Comparison of ENCODE assay signal across 17 cellular contexts in the genomic region with DNA sequence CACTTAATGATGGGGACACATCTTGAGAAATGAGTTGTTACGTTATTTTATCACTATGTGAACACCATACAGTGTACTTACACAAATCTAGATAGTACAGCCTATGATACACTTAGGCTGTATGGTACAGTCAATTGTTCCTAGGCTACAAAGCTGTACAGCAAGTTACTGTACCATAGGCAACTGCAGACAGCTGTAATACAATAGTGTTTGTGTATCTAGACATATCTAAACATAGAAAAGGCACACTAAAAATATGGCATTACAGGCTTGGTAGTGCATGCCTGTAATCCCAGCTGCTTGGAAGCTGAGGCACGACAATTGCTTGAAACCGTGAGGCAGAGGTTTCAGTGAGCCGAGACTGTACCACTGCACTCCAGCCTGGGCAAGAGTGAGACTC. TPM values are rescaled to one million over a fixed set of nuclear protein-coding genes. Genes with fewer than 3 reads are reported as not detected.
DNase-seq lines count a peak whose midpoint lies in the region; ATAC-seq, FAIRE-seq and TF ChIP-seq lines count a peak whose summit lies in the region.
"Had no signal": no experiment of that assay in that cellular context is flagged by ENCODE, and none has a peak within 500 bp of the region (broad histone marks: within the 10 kb centered on the region; RNA-seq: fewer than 3 reads in every experiment).

No MANE protein-coding gene starts in this region.

- H3F3A ChIP-seq in PC-3 (ENCODE audit: low read length, unreplicated experiment): peaks cover 11% of the 10 kb centered on the region

- no peak for TF ChIP-seq CTCF in PC-3 (conservative IDR thresholded peaks at IDR 0.05; ENCODE audit: low read depth, low read length)
- no peak for TF ChIP-seq CTCF in psoas muscle (IDR thresholded peaks at IDR 0.05)
- no peak for TF ChIP-seq CTCF in sigmoid colon (IDR thresholded peaks at IDR 0.05)

- H3K27ac ChIP-seq in PC-3 (ENCODE audit: low read length) (peak overlapping the region; percentile 98), esophagus (ENCODE audit: low read depth in 2 of 2, low read length in 1 of 2) (peak overlapping the region; percentile 31 to 50), psoas muscle (peak overlapping the region; percentile 94), sigmoid colon (no peak overlapping the region)

- H3K27me3 ChIP-seq in PC-3 (ENCODE audit: low read length) (no peaks in the 10 kb centered on the region), esophagus (ENCODE audit: control insufficient read depth in 1 of 2, insufficient read depth in 2 of 2, low read length in 2 of 2) (no peaks in the 10 kb centered on the region), psoas muscle (ENCODE audit: insufficient read depth in 3 of 3, low read length in 2 of 3) (no peaks in the 10 kb centered on the region), sigmoid colon (no peaks in the 10 kb centered on the region)

- intact Hi-C loops in PC-3 (cut with micrococcal nuclease) (loop anchor here (1.0 kb wide), 1 partner anchor 10 kb away; no protein-coding TSS in a partner anchor), psoas muscle (cut with DNase I) (loop anchor here (2.0 to 5.0 kb wide), 2 partner anchors 27 to 60 kb away; no protein-coding TSS in a partner anchor), sigmoid colon (cut with DNase I) (no loop called here)
- intact Hi-C loops in activated naive CD4-positive, alpha-beta T cell treated with anti-CD3 and anti-CD28 coated beads for 36 hours (cut with micrococcal nuclease): no loop called here

- H3K9ac ChIP-seq in PC-3 (ENCODE audit: low read length): peak overlapping the region; percentile 75

- no peaks in the 10 kb centered on the region for H4K20me1 ChIP-seq in PC-3 (ENCODE audit: low read length)

- FAIRE-seq in GM19239 (lab: Jason Lieb, UNC): peak; percentile 45
- FAIRE-seq: urothelium cell line had no signal

- TF ChIP-seq POLR2A in sigmoid colon (IDR thresholded peaks at IDR 0.05): no peak

- POLR2A ChIA-PET in PC-3 (lab: Charles Lee; ENCODE audit: unreplicated experiment): no interaction called here

- BruUV-seq in PC-3 (replicated peaks; lab: Mats Ljungman, UMichigan): no TSS peak

- no peaks in the 10 kb centered on the region for H3K9me2 ChIP-seq in PC-3 (replicated peaks; ENCODE audit: low read length)

- peaks cover 80% of the 10 kb centered on the region for H3K79me2 ChIP-seq in PC-3 (ENCODE audit: low read length)

- H3K36me3 ChIP-seq in PC-3 (ENCODE audit: low read depth, low read length) (no peaks in the 10 kb centered on the region; the same call in 1 of the 2 replicates), esophagus (ENCODE audit: control insufficient read depth in 2 of 2, insufficient read depth in 2 of 2, low read length in 1 of 2) (no peaks in the 10 kb centered on the region), psoas muscle (ENCODE audit: insufficient read depth in 1 of 2, low read depth in 1 of 2) (no peaks in the 10 kb centered on the region), sigmoid colon (no peaks in the 10 kb centered on the region)

- ATAC-seq in PC-3 (no peak), psoas muscle (peak; percentile 81 to 85 (median 84))
- ATAC-seq: natural killer cell had no signal

- WGBS in esophagus, 2 donors: 77 to 81% methylated on average over 4 of the region's 4 CpGs
- 33 to 35% (median 34%) methylated on average over 4 of the region's 4 CpGs for WGBS in psoas muscle, 3 donors
- WGBS in sigmoid colon, 2 donors: 88% methylated on average over 4 of the region's 4 CpGs

- DNase-seq in GM19239 (ENCODE audit: insufficient read length, low spot score) (no peak), PC-3 (no peak), psoas muscle (peak in 1 of 2 donors; percentile 64), sigmoid colon (no peak), inferior parietal cortex (ENCODE audit: extremely low spot score) (no peak)
- DNase-seq in activated naive CD4-positive, alpha-beta T cell treated with anti-CD3 and anti-CD28 coated beads for 36 hours: no peak
- DNase-seq: activated CD4-positive, alpha-beta T cell treated with anti-CD3 and anti-CD28 coated beads, Interleukin-2, amount 50 U/mL, for 4 hours; anterior cingulate cortex; EL; hypothalamus; IMR-90; natural killer cell; NCI-H1092 treated with DMSO at 0.1 percent for 48 hours; retina; stimulated activated CD4-positive, alpha-beta T cell treated with anti-CD3 and anti-CD28 coated beads, Interleukin-4, amount 100 ng/mL, for 1 hour had no signal

- peaks cover 68% of the 10 kb centered on the region for H3K4me1 ChIP-seq in PC-3 (ENCODE audit: insufficient read depth, low read length)
- H3K4me1 ChIP-seq in esophagus (ENCODE audit: control insufficient read depth in 2 of 2, insufficient read depth in 2 of 2, low read length in 1 of 2): no peaks in the 10 kb centered on the region
- peaks cover 66% of the 10 kb centered on the region for H3K4me1 ChIP-seq in psoas muscle
- peaks cover 0 to 41% (median 34%) of the 10 kb centered on the region in 4 donors for H3K4me1 ChIP-seq in sigmoid colon

- H3K4me3 ChIP-seq in PC-3 (ENCODE audit: low read length) (peak overlapping the region; percentile 54), esophagus (ENCODE audit: low read depth in 1 of 2, low read length in 2 of 2) (no peak overlapping the region), psoas muscle (peak overlapping the region; percentile 52), sigmoid colon (no peak overlapping the region)

- no peak overlapping the region for H2AFZ ChIP-seq in PC-3 (ENCODE audit: low read length)

- no peaks in the 10 kb centered on the region for H3K36me3 Mint-ChIP-seq in activated naive CD4-positive, alpha-beta T cell treated with anti-CD3 and anti-CD28 coated beads for 36 hours (ENCODE audit: low read depth)
- H3K36me3 Mint-ChIP-seq: natural killer cell had no signal

- no peak overlapping the region for H3K27ac Mint-ChIP-seq in activated naive CD4-positive, alpha-beta T cell treated with anti-CD3 and anti-CD28 coated beads for 36 hours
- H3K27ac Mint-ChIP-seq: natural killer cell had no signal

- CTCF ChIA-PET in PC-3 (lab: Charles Lee): no interaction called here
- CTCF ChIA-PET in activated naive CD4-positive, alpha-beta T cell treated with anti-CD3 and anti-CD28 coated beads for 36 hours (lab: Charles Lee): interaction anchor here (0.5 kb wide), 1 partner anchor 795 kb away, joined by 3 read pairs; no protein-coding TSS in a partner anchor

- H3K4me1 Mint-ChIP-seq in activated naive CD4-positive, alpha-beta T cell treated with anti-CD3 and anti-CD28 coated beads for 36 hours (ENCODE audit: low read depth): peaks cover 17% of the 10 kb centered on the region

- H3K9me3 Mint-ChIP-seq in activated naive CD4-positive, alpha-beta T cell treated with anti-CD3 and anti-CD28 coated beads for 36 hours: no peaks in the 10 kb centered on the region
- H3K9me3 Mint-ChIP-seq: natural killer cell had no signal

- no peak overlapping the region for H3K4me3 Mint-ChIP-seq in activated naive CD4-positive, alpha-beta T cell treated with anti-CD3 and anti-CD28 coated beads for 36 hours
- H3K4me3 Mint-ChIP-seq: natural killer cell had no signal

- H3K9me3 ChIP-seq in PC-3 (ENCODE audit: low read length) (no peaks in the 10 kb centered on the region), esophagus (ENCODE audit: control insufficient read depth in 2 of 2, insufficient read depth in 1 of 2, low read depth in 1 of 2, low read length in 1 of 2) (no peaks in the 10 kb centered on the region), psoas muscle (no peaks in the 10 kb centered on the region), sigmoid colon (no peaks in the 10 kb centered on the region)

- TF ChIP-seq EP300 in sigmoid colon (IDR thresholded peaks at IDR 0.05): no peak

- H3K4me2 ChIP-seq in PC-3 (ENCODE audit: low read length): peak overlapping the region; percentile 88

- no peaks in the 10 kb centered on the region for H3K27me3 Mint-ChIP-seq in activated naive CD4-positive, alpha-beta T cell treated with anti-CD3 and anti-CD28 coated beads for 36 hours (ENCODE audit: low read depth)

RNA-seq across cellular contexts. Expression of a gene that starts 55.8 kb away (rescaled TPM):
- total RNA-seq in PC-3 (2014; rRNA removed): 19.2 and 21.8 TPM in 2 replicates
- 10 to 100 TPM; 15.8 to 18.7 TPM for polyA plus RNA-seq in esophagus
- total RNA-seq in psoas muscle: 10 to 100 TPM; 28.2 to 49.9 (median 31.9) TPM
- polyA plus RNA-seq in psoas muscle: 10 to 100 TPM; 15.5 to 24.0 (median 20.7) TPM
- 1 to 10 TPM; 5.1 to 6.2 TPM for total RNA-seq in activated naive CD4-positive, alpha-beta T cell treated with anti-CD3 and anti-CD28 coated beads for 36 hours
- total RNA-seq in sigmoid colon: 10 to 100 TPM; 36.9 to 77.0 (median 61.8) TPM
- 10 to 100 TPM in 2 of 3 donors, 1 to 10 TPM in 1; 9.6 to 42.0 (median 15.7) TPM for polyA plus RNA-seq in sigmoid colon

Comparison
In these comparisons a context has a peak if more than half of its experiments do, and no peak if none do; other contexts are left out.
1. H3K27ac ChIP-seq: peak in PC-3 (single experiment), esophagus (2 of 2) and psoas muscle (single experiment); none in sigmoid colon (0 of 4).
2. H3K4me3 ChIP-seq: peak in PC-3 (single experiment) and psoas muscle (single experiment); none in esophagus (0 of 2) and sigmoid colon (0 of 4).
3. intact Hi-C loops: an anchor here in PC-3 (1.0 kb wide) and psoas muscle (2.0 to 5.0 kb wide); none called in activated naive CD4-positive, alpha-beta T cell treated with anti-CD3 and anti-CD28 coated beads for 36 hours and sigmoid colon.